ENCODE assay signal across 1 cellular context in genomic region chr17:39195568-39196160, GRCh38.
TF ChIP-seq lines count a peak whose summit lies in the region.

No MANE protein-coding gene starts in this region.

TF ChIP-seq in HCT116, 20 proteins besides CTCF, POLR2A, EP300 and RAD21 (continued from another document):
- TF ChIP-seq ZBTB33 (IDR thresholded peaks at IDR 0.05; ENCODE audit: extremely low read depth, insufficient replicate concordance, low read length) (no peak), POLR2AphosphoS5 (IDR thresholded peaks at IDR 0.05; ENCODE audit: low read depth, low read length) (no peak), ZFX (IDR thresholded peaks at IDR 0.05) (no peak), ELF1 (IDR thresholded peaks at IDR 0.05; ENCODE audit: borderline replicate concordance, low read depth) (no peak), EGR1 (IDR thresholded peaks at IDR 0.05; ENCODE audit: low read depth) (no peak), SRF (IDR thresholded peaks at IDR 0.05; ENCODE audit: low read depth) (no peak), FOSL1 (IDR thresholded peaks at IDR 0.05; ENCODE audit: low read depth) (no peak), CBX3 (IDR thresholded peaks at IDR 0.05; ENCODE audit: low read depth) (no peak), MAX (IDR thresholded peaks at IDR 0.05) (no peak), TCF7L2 (IDR thresholded peaks at IDR 0.05; ENCODE audit: borderline replicate concordance, extremely low read depth, insufficient read depth, insufficient read length) (no peak), EZH2phosphoT487 (IDR thresholded peaks at IDR 0.05; ENCODE audit: borderline replicate concordance) (no peak), JUND (IDR thresholded peaks at IDR 0.05) (no peak), YY1 (IDR thresholded peaks at IDR 0.05; ENCODE audit: extremely low read depth, insufficient replicate concordance, low read depth, low read length) (no peak), EZH2 (IDR thresholded peaks at IDR 0.05) (no peak)
